In genomic region chr11:9719949-9720646, GRCh38 we compare ENCODE assay signal across 11 cellular contexts. TPM values are rescaled to one million over a fixed set of nuclear protein-coding genes. Genes with fewer than 3 reads are reported as not detected.
DNase-seq lines count a peak whose midpoint lies in the region; ATAC-seq and TF ChIP-seq lines count a peak whose summit lies in the region.
"Had no signal": no experiment of that assay in that cellular context is flagged by ENCODE, and none has a peak within 500 bp of the region (broad histone marks: within the 10 kb centered on the region; RNA-seq: fewer than 3 reads in every experiment).

No MANE protein-coding gene starts in this region.

- intact Hi-C loops in body of pancreas (cut with DNase I), result no loop called here

- peak; percentile 37 for ATAC-seq in body of pancreas
- ATAC-seq in GM18868 (IDR thresholded peaks at IDR 0.05; ENCODE audit: unreplicated experiment), result no peak

- no peak for TF ChIP-seq CTCF in MM.1S (IDR thresholded peaks at IDR 0.05; ENCODE audit: low read length)
- no peak for TF ChIP-seq CTCF in body of pancreas (IDR thresholded peaks at IDR 0.05)

- peak overlapping the region; percentile 47 for H2AFZ ChIP-seq in MM.1S (ENCODE audit: low read length)
- H2AFZ ChIP-seq: neural progenitor cell had no signal

- DNase-seq in MM.1S (no peak), body of pancreas (no peak), midbrain (lab: John Stamatoyannopoulos, UW) (peak; percentile 30), SHP77 treated with DMSO at 0.1 percent for 48 hours (lab: John Stamatoyannopoulos, UW) (no peak), nucleus accumbens (lab: John Stamatoyannopoulos, UW) (no peak), superior temporal gyrus (ENCODE audit: extremely low spot score) (no peak)
- DNase-seq: activated CD4-positive, alpha-beta T cell treated with anti-CD3 and anti-CD28 coated beads for 48 hours; GOT3 had no signal

- H3F3A ChIP-seq in MM.1S (ENCODE audit: insufficient read depth, low read length), result no peaks in the 10 kb centered on the region

- TF ChIP-seq POLR2A in body of pancreas (IDR thresholded peaks at IDR 0.05), result no peak

- peak overlapping the region in 3 of 10 experiments; percentile 6 to 36 (median 15); a peak in 4 of 20 replicates for H3K4me3 ChIP-seq in BLaER1 treated with 17β-estradiol and CSF1 and Interleukin-3, amounts not matched to agents 10 nM and 100 nM
- H3K4me3 ChIP-seq in MM.1S (ENCODE audit: low read length) (peak overlapping the region; percentile 3; the same call in 1 of the 2 replicates), body of pancreas (no peak overlapping the region)
- H3K4me3 ChIP-seq: neural progenitor cell had no signal

- peaks cover 0 to 90% (median 0%) of the 10 kb centered on the region in 11 experiments; a peak in 4 of 22 replicates for H4K20me1 ChIP-seq in BLaER1 treated with 17β-estradiol and CSF1 and Interleukin-3, amounts not matched to agents 10 nM and 100 nM
- no peaks in the 10 kb centered on the region for H4K20me1 ChIP-seq in MM.1S (ENCODE audit: insufficient read depth, low read length)

- H3K9ac ChIP-seq in BLaER1 treated with 17β-estradiol and CSF1 and Interleukin-3, amounts not matched to agents 10 nM and 100 nM, result peak overlapping the region; percentile 14 to 77 (median 59); a peak in 18 of 22 replicates
- no peak overlapping the region; the same call in 1 of the 2 replicates for H3K9ac ChIP-seq in MM.1S (ENCODE audit: low read length)
- H3K9ac ChIP-seq: neural progenitor cell had no signal

- WGBS in body of pancreas, 2 donors, result 63 to 72% methylated on average over 9 of the region's 9 CpGs

- H3K36me3 ChIP-seq in BLaER1 treated with 17β-estradiol and CSF1 and Interleukin-3, amounts not matched to agents 10 nM and 100 nM, result peaks cover 0 to 56% (median 14%) of the 10 kb centered on the region in 11 experiments; a peak in 15 of 22 replicates
- no peaks in the 10 kb centered on the region for H3K36me3 ChIP-seq in MM.1S (replicated peaks; ENCODE audit: insufficient read depth, low read length)
- peaks cover 0 to 1% of the 10 kb centered on the region in 2 donors for H3K36me3 ChIP-seq in body of pancreas (replicated peaks in 1 of 2; ENCODE audit: insufficient read depth in 1 of 2, low read depth in 2 of 2)
- H3K36me3 ChIP-seq: neural progenitor cell had no signal

- H3K27ac ChIP-seq in BLaER1 treated with 17β-estradiol and CSF1 and Interleukin-3, amounts not matched to agents 10 nM and 100 nM, result peak overlapping the region; percentile 49 to 91 (median 76); a peak in 21 of 22 replicates
- H3K27ac ChIP-seq in MM.1S (ENCODE audit: low read length) (no peak overlapping the region), body of pancreas (peak overlapping the region in 3 of 4 donors; percentile 27 to 65 (median 64))
- H3K27ac ChIP-seq: neural progenitor cell had no signal

- no peaks in the 10 kb centered on the region for H3K79me2 ChIP-seq in MM.1S (ENCODE audit: low read length)

- peak overlapping the region; percentile 57 to 82 (median 71) for H3K4me2 ChIP-seq in BLaER1 treated with 17β-estradiol and CSF1 and Interleukin-3, amounts not matched to agents 10 nM and 100 nM
- H3K4me2 ChIP-seq in MM.1S (ENCODE audit: low read depth, low read length), result peak overlapping the region; percentile 59
- H3K4me2 ChIP-seq: neural progenitor cell had no signal

- peaks cover 46 to 58% (median 49%) of the 10 kb centered on the region in 10 experiments for H3K4me1 ChIP-seq in BLaER1 treated with 17β-estradiol and CSF1 and Interleukin-3, amounts not matched to agents 10 nM and 100 nM
- H3K4me1 ChIP-seq in MM.1S (ENCODE audit: low read length) (peaks cover 12% of the 10 kb centered on the region), body of pancreas (peaks cover 27% of the 10 kb centered on the region)

- peaks cover 0 to 25% (median 17%) of the 10 kb centered on the region in 11 experiments; a peak in 18 of 22 replicates for H3K9me3 ChIP-seq in BLaER1 treated with 17β-estradiol and CSF1 and Interleukin-3, amounts not matched to agents 10 nM and 100 nM (replicated peaks in 1 of 11)
- H3K9me3 ChIP-seq in MM.1S (replicated peaks; ENCODE audit: insufficient read depth, low read length) (no peaks in the 10 kb centered on the region), body of pancreas (no peaks in the 10 kb centered on the region)

- H3K27me3 ChIP-seq in BLaER1 treated with 17β-estradiol and CSF1 and Interleukin-3, amounts not matched to agents 10 nM and 100 nM, result no peaks in the 10 kb centered on the region
- no peaks in the 10 kb centered on the region for H3K27me3 ChIP-seq in MM.1S (replicated peaks; ENCODE audit: insufficient read depth, low read length)
- H3K27me3 ChIP-seq in body of pancreas, result no peaks in the 10 kb centered on the region
- H3K27me3 ChIP-seq: neural progenitor cell had no signal

- no peaks in the 10 kb centered on the region for H3K9me2 ChIP-seq in MM.1S (replicated peaks; ENCODE audit: insufficient read depth, low read length)

RNA-seq across cellular contexts. Expression of gene SWAP70, which starts 56.2 kb away (rescaled TPM):
- 10 to 100 TPM; 18.8 to 22.1 TPM for total RNA-seq in body of pancreas
